ENCODE assay signal across 21 cellular contexts in genomic region chr20:59676877-59677140, GRCh38.
"Had no signal": no experiment of that assay in that cellular context is flagged by ENCODE, and none has a peak within 500 bp of the region (broad histone marks: within the 10 kb centered on the region; RNA-seq: fewer than 3 reads in every experiment).

No MANE protein-coding gene starts in this region.

- H3K4me3 Mint-ChIP-seq: activated naive CD8-positive, alpha-beta T cell; endodermal cell; memory B cell; naive thymus-derived CD8-positive, alpha-beta T cell; neural crest cell; T-helper 2 cell treated with Interferon-gamma antibody and Interleukin-4, amounts not matched to agents 5 μg/mL and 100 μg/mL, for 36 hours had no signal

- H3K9me3 Mint-ChIP-seq: endodermal cell; memory B cell; neural crest cell; T-helper 2 cell treated with Interferon-gamma antibody and Interleukin-4, amounts not matched to agents 5 μg/mL and 100 μg/mL, for 36 hours had no signal

- DNase-seq: activated CD4-positive, alpha-beta T cell treated with anti-CD3 and anti-CD28 coated beads for 48 hours; activated CD4-positive, alpha-beta T cell treated with anti-CD3 and anti-CD28 coated beads, Interleukin-2, amount 50 U/mL, for 48 hours; activated CD8-positive, alpha-beta memory T cell treated with anti-CD3 and anti-CD28 coated beads for 24 hours; activated effector memory CD4-positive, alpha-beta T cell treated with Interleukin-2 at 50 U/mL for 16 hours; activated naive CD4-positive, alpha-beta T cell treated with Interleukin-2 at 50 U/mL for 16 hours; aorta; body of pancreas; endodermal cell; foreskin keratinocyte; naive thymus-derived CD8-positive, alpha-beta T cell; stimulated activated CD4-positive, alpha-beta T cell treated with anti-CD3 and anti-CD28 coated beads, Interleukin-15, amount 100 ng/mL, for 24 hours; stimulated activated CD4-positive, alpha-beta T cell treated with anti-CD3 and anti-CD28 coated beads, Interleukin-2, amount 100 ng/mL, for 24 hours; stimulated activated naive CD4-positive, alpha-beta T cell; T-helper 1 cell; testis; trophoblast cell; WERI-Rb-1 had no signal

- H3K36me3 Mint-ChIP-seq: activated naive CD8-positive, alpha-beta T cell; memory B cell; naive thymus-derived CD8-positive, alpha-beta T cell had no signal

- H3K4me1 Mint-ChIP-seq: endodermal cell; memory B cell; naive thymus-derived CD8-positive, alpha-beta T cell had no signal

- H3K27ac Mint-ChIP-seq: activated naive CD8-positive, alpha-beta T cell; endodermal cell; memory B cell; naive thymus-derived CD8-positive, alpha-beta T cell; T-helper 2 cell treated with Interferon-gamma antibody and Interleukin-4, amounts not matched to agents 5 μg/mL and 100 μg/mL, for 36 hours had no signal
